ENCODE assay signal across 18 cellular contexts in genomic region chr6:47164877-47165276, GRCh38.
A peak's percentile ranks its signal among the peaks of the same experiment; 100 is the strongest.
DNase-seq lines count a peak whose midpoint lies in the region; ATAC-seq and TF ChIP-seq lines count a peak whose summit lies in the region.
"Had no signal": no experiment of that assay in that cellular context is flagged by ENCODE, and none has a peak within 500 bp of the region (broad histone marks: within the 10 kb centered on the region; RNA-seq: fewer than 3 reads in every experiment).

No MANE protein-coding gene starts in this region.

- H3K36me3 ChIP-seq in HEK293 (ENCODE audit: control insufficient read depth in 2 of 2, insufficient read depth in 1 of 2, low read length in 2 of 2): no peaks in the 10 kb centered on the region
- no peaks in the 10 kb centered on the region for H3K36me3 ChIP-seq in mammary epithelial cell (ENCODE audit: insufficient read depth, low read length)
- H3K36me3 ChIP-seq: BLaER1 treated with 17β-estradiol and CSF1 and Interleukin-3, amounts not matched to agents 10 nM and 100 nM had no signal

- in situ Hi-C loops in mammary epithelial cell (cut with MboI; ENCODE audit: low sequenced_read_pairs in 2 of 2): no loop called here

- POLR2A ChIA-PET in HEK293 (lab: Yijun Ruan, JAX): no interaction called here

- peaks cover 0 to 4% of the 10 kb centered on the region in 2 donors for H3K36me3 Mint-ChIP-seq in CD14-positive monocyte
- H3K36me3 Mint-ChIP-seq: CD4-positive, alpha-beta memory T cell; CD4-positive, CD25-positive, alpha-beta regulatory T cell; CD8-positive, alpha-beta memory T cell had no signal

- H3K4me3 Mint-ChIP-seq in CD14-positive monocyte: no peak overlapping the region
- H3K4me3 Mint-ChIP-seq: B cell; CD4-positive, alpha-beta memory T cell; CD4-positive, CD25-positive, alpha-beta regulatory T cell; CD8-positive, alpha-beta memory T cell had no signal

- CTCF ChIA-PET in HEK293 (lab: Yijun Ruan, JAX) (interaction anchor here (0.6 to 0.9 kb wide), 3 partner anchors 19 to 99 kb away, joined by 3 to 6 read pairs (median 5); no protein-coding TSS in a partner anchor), mammary epithelial cell (lab: Charles Lee; ENCODE audit: low non-redundant PET) (no interaction called here)

- H3K4me1 ChIP-seq in HEK293 (ENCODE audit: control insufficient read depth, insufficient read depth, low read length) (peaks cover 8% of the 10 kb centered on the region), mammary epithelial cell (ENCODE audit: insufficient read depth, low read length) (peaks cover 58% of the 10 kb centered on the region)

- no peak overlapping the region for H3K4me2 ChIP-seq in mammary epithelial cell (ENCODE audit: insufficient read depth, low read depth, low read length)

- H3K9me3 ChIP-seq in HEK293 (ENCODE audit: control insufficient read depth, insufficient read depth, low read depth, low read length) (no peaks in the 10 kb centered on the region), mammary epithelial cell (replicated peaks; ENCODE audit: insufficient read depth, low read length) (no peaks in the 10 kb centered on the region)

- dilution Hi-C loops in mammary epithelial cell (cut with HindIII; ENCODE audit: low sequenced_read_pairs): loop anchor here (5.0 kb wide), 2 partner anchors 33 to 68 kb away; no protein-coding TSS in a partner anchor

- H3K27ac ChIP-seq in HEK293 (ENCODE audit: extremely low read depth, low read depth, low read length) (no peak overlapping the region), mammary epithelial cell (ENCODE audit: insufficient read depth, low read depth, low read length) (no peak overlapping the region)
- H3K27ac ChIP-seq: C4-2B had no signal

- H3K27me3 Mint-ChIP-seq in CD14-positive monocyte (ENCODE audit: low read depth in 3 of 3): peaks cover 0 to 3% (median 0%) of the 10 kb centered on the region in 3 donors
- H3K27me3 Mint-ChIP-seq: B cell had no signal

- H3K9ac ChIP-seq in mammary epithelial cell (ENCODE audit: insufficient read depth, low read length): no peak overlapping the region

- intact Hi-C loops in CD14-positive monocyte (cut with micrococcal nuclease) (loop anchor here (5.0 to 10.0 kb wide), 2 partner anchors 72 to 80 kb away; no protein-coding TSS in a partner anchor), mammary epithelial cell (cut with micrococcal nuclease) (no loop called here)

- no peaks in the 10 kb centered on the region for H3K27me3 ChIP-seq in mammary epithelial cell (ENCODE audit: insufficient read depth, low read length)
- H3K27me3 ChIP-seq: BLaER1 treated with 17β-estradiol and CSF1 and Interleukin-3, amounts not matched to agents 10 nM and 100 nM had no signal

- TF ChIP-seq RAD21 in Ishikawa (IDR thresholded peaks at IDR 0.05; ENCODE audit: low read depth): no peak

- H3K27ac Mint-ChIP-seq in CD14-positive monocyte: peak overlapping the region in 6 of 7 donors; percentile 12 to 65 (median 42)
- H3K27ac Mint-ChIP-seq: B cell; CD4-positive, alpha-beta memory T cell; CD4-positive, CD25-positive, alpha-beta regulatory T cell; CD8-positive, alpha-beta memory T cell had no signal

- H3K79me2 ChIP-seq in mammary epithelial cell (ENCODE audit: insufficient read depth, low read length): no peaks in the 10 kb centered on the region

- ATAC-seq in HG03280 (IDR thresholded peaks at IDR 0.05; ENCODE audit: unreplicated experiment): no peak

- TF ChIP-seq EP300 in Ishikawa (IDR thresholded peaks at IDR 0.05; ENCODE audit: borderline replicate concordance): no peak

- TF ChIP-seq CTCF in CD14-positive monocyte (IDR thresholded peaks at IDR 0.05): no peak
- TF ChIP-seq CTCF in HEK293 (tag by site-specific recombination; IDR thresholded peaks at IDR 0.05): no peak
- TF ChIP-seq CTCF in mammary epithelial cell (conservative IDR thresholded peaks at IDR 0.05 in 1 of 2, IDR thresholded peaks at IDR 0.05 in 1 of 2; ENCODE audit: extremely low read depth in 1 of 2, insufficient read depth in 1 of 2, low read depth in 1 of 2, low read length in 2 of 2): no peak

- no peak overlapping the region for H3K4me3 ChIP-seq in HEK293 (ENCODE audit: low read depth, low read length)
- no peak overlapping the region for H3K4me3 ChIP-seq in mammary epithelial cell (replicated peaks in 1 of 3; ENCODE audit: insufficient read depth in 1 of 3, low read depth in 2 of 3, low read length in 3 of 3)
- H3K4me3 ChIP-seq: BLaER1 treated with 17β-estradiol and CSF1 and Interleukin-3, amounts not matched to agents 10 nM and 100 nM had no signal

- H4K20me1 ChIP-seq in mammary epithelial cell (ENCODE audit: insufficient read depth, low read length): no peaks in the 10 kb centered on the region
- H4K20me1 ChIP-seq: BLaER1 treated with 17β-estradiol and CSF1 and Interleukin-3, amounts not matched to agents 10 nM and 100 nM had no signal

- no peak overlapping the region for H2AFZ ChIP-seq in mammary epithelial cell (ENCODE audit: low read depth, low read length)

- peaks cover 0 to 8% (median 2%) of the 10 kb centered on the region in 7 donors for H3K9me3 Mint-ChIP-seq in CD14-positive monocyte

- no TSS peak for BruUV-seq in mammary epithelial cell (replicated peaks; lab: Mats Ljungman, UMichigan)

- no peak for DNase-seq in CD14-positive monocyte (ENCODE audit: low spot score)
- no peak for DNase-seq in DMS153 (lab: John Stamatoyannopoulos, UW)
- no peak for DNase-seq in mammary epithelial cell
- DNase-seq: 8988T; ACHN; CD4-positive, alpha-beta memory T cell; CD4-positive, CD25-positive, alpha-beta regulatory T cell; CD8-positive, alpha-beta memory T cell; COR-L47; DMS 273 treated with DMSO at 0.1 percent for 48 hours; DMS79 treated with DMSO at 0.1 percent for 48 hours; GF-D8 had no signal

- H3K4me1 Mint-ChIP-seq in CD14-positive monocyte: peaks cover 74% of the 10 kb centered on the region
- H3K4me1 Mint-ChIP-seq: CD4-positive, alpha-beta memory T cell; CD4-positive, CD25-positive, alpha-beta regulatory T cell; CD8-positive, alpha-beta memory T cell had no signal

TF ChIP-seq in HEK293, 187 proteins besides CTCF, POLR2A, EP300 and RAD21:
- TF ChIP-seq SETDB1 (IDR thresholded peaks at IDR 0.05; ENCODE audit: insufficient read length, low read length): peak; percentile 17
- TF ChIP-seq ZNF549 (tag by site-specific recombination; IDR thresholded peaks at IDR 0.05): no peak
TF ChIP-seq in HEK293: peak in this region for 1.

TF ChIP-seq in Ishikawa, 13 proteins besides CTCF, POLR2A, EP300 and RAD21:
- no peak for TF ChIP-seq ZBTB7A (IDR thresholded peaks at IDR 0.05; ENCODE audit: low read depth)
- TF ChIP-seq FOXM1 (IDR thresholded peaks at IDR 0.05; ENCODE audit: borderline replicate concordance, low read depth): no peak
- TF ChIP-seq CEBPB (IDR thresholded peaks at IDR 0.05): peak; percentile 24; the same call in 1 of the 2 replicates
- TF ChIP-seq, protein P1, sequence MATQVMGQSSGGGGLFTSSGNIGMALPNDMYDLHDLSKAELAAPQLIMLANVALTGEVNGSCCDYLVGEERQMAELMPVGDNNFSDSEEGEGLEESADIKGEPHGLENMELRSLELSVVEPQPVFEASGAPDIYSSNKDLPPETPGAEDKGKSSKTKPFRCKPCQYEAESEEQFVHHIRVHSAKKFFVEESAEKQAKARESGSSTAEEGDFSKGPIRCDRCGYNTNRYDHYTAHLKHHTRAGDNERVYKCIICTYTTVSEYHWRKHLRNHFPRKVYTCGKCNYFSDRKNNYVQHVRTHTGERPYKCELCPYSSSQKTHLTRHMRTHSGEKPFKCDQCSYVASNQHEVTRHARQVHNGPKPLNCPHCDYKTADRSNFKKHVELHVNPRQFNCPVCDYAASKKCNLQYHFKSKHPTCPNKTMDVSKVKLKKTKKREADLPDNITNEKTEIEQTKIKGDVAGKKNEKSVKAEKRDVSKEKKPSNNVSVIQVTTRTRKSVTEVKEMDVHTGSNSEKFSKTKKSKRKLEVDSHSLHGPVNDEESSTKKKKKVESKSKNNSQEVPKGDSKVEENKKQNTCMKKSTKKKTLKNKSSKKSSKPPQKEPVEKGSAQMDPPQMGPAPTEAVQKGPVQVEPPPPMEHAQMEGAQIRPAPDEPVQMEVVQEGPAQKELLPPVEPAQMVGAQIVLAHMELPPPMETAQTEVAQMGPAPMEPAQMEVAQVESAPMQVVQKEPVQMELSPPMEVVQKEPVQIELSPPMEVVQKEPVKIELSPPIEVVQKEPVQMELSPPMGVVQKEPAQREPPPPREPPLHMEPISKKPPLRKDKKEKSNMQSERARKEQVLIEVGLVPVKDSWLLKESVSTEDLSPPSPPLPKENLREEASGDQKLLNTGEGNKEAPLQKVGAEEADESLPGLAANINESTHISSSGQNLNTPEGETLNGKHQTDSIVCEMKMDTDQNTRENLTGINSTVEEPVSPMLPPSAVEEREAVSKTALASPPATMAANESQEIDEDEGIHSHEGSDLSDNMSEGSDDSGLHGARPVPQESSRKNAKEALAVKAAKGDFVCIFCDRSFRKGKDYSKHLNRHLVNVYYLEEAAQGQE (IDR thresholded peaks at IDR 0.05; ENCODE audit: low read depth): no peak
- TF ChIP-seq EGR1 (IDR thresholded peaks at IDR 0.05): no peak
- no peak for TF ChIP-seq CREB1 (IDR thresholded peaks at IDR 0.05; ENCODE audit: low read depth)
- no peak for TF ChIP-seq YY1 (IDR thresholded peaks at IDR 0.05; ENCODE audit: low read depth)
